In the genomic region with DNA sequence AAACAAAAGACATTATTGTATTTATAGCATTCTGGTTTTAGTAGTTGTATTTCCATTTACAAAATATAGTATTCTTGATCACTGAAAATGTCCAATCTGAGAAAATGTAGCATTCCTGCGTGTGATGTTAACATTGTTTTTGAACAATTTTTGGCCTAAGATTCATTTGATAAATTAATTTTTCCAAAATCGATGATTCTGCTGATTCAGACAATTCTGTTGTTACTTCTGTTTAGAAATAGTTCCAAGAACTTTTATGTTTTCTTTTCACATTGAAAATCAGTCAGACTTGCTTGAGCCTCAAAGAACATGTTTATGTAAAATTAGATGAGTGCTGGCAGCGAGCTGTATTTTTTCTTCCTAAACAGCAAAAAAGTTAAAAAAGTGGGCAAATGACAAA, we compare ENCODE assay signal across 33 cellular contexts.
"Had no signal": no experiment of that assay in that cellular context is flagged by ENCODE, and none has a peak within 500 bp of the region (broad histone marks: within the 10 kb centered on the region; RNA-seq: fewer than 3 reads in every experiment).

No MANE protein-coding gene starts in this region.

- H3K4me1 ChIP-seq: adrenal gland, body of pancreas, breast epithelium had no signal

- ATAC-seq: activated CD8-positive, alpha-beta T cell treated with anti-CD3 and anti-CD28 coated beads for 36 hours; activated naive CD4-positive, alpha-beta T cell treated with anti-CD3 and anti-CD28 coated beads, Interleukin-2, amount 50 U/mL, for 72 hours; activated T-cell treated with anti-CD3 and anti-CD28 coated beads, Interleukin-2, amount 50 U/mL, for 4 hours; activated T-cell treated with anti-CD3 and anti-CD28 coated beads, Interleukin-2, amount 50 U/mL, for 72 hours; activated T-helper 17 cell treated with anti-CD3 and anti-CD28 coated beads, Interleukin-2, amount 50 U/mL, for 72 hours; body of pancreas had no signal

- DNase-seq: activated B cell treated with CpG ODN at 0.5 μM for 24 hours; activated CD4-positive, alpha-beta memory T cell treated with anti-CD3 and anti-CD28 coated beads for 36 hours; activated CD4-positive, alpha-beta T cell treated with anti-CD3 and anti-CD28 coated beads for 4 hours; activated CD4-positive, alpha-beta T cell treated with anti-CD3 and anti-CD28 coated beads, Interleukin-2, amount 10 ng/mL, durations not matched to agents 24 days and 14 days; activated CD4-positive, alpha-beta T cell treated with anti-CD3 and anti-CD28 coated beads, Interleukin-2, amount 50 U/mL, for 1 hour; activated CD4-positive, alpha-beta T cell treated with anti-CD3 and anti-CD28 coated beads, Interleukin-2, amount 50 U/mL, for 4 hours; activated CD4-positive, CD25-positive, alpha-beta regulatory T cell treated with anti-CD3 and anti-CD28 coated beads, Interleukin-2, amount 50 U/mL, for 72 hours; activated CD8-positive, alpha-beta memory T cell treated with anti-CD3 and anti-CD28 coated beads, Interleukin-2, amount 50 U/mL, for 4 hours; activated CD8-positive, alpha-beta T cell treated with anti-CD3 and anti-CD28 coated beads for 36 hours; activated effector memory CD4-positive, alpha-beta T cell treated with anti-CD3 and anti-CD28 coated beads, Interleukin-2, amount 50 U/mL, for 16 hours; activated gamma-delta T cell treated with Interleukin-2 at 50 U/mL for 16 hours; activated naive CD4-positive, alpha-beta T cell; activated naive CD4-positive, alpha-beta T cell treated with anti-CD3 and anti-CD28 coated beads for 36 hours; activated naive CD4-positive, alpha-beta T cell treated with anti-CD3 and anti-CD28 coated beads, Interleukin-2, amount 50 U/mL, for 16 hours; activated naive CD8-positive, alpha-beta T cell treated with anti-CD3 and anti-CD28 coated beads for 36 hours; activated T-cell treated with anti-CD3 and anti-CD28 coated beads for 4 hours; activated T-cell treated with anti-CD3 and anti-CD28 coated beads, Interleukin-2, amount 50 U/mL, for 1 hour; activated T-cell treated with anti-CD3 and anti-CD28 coated beads, Interleukin-2, amount 50 U/mL, for 4 hours; activated T-cell treated with anti-CD3 and anti-CD28 coated beads, Interleukin-2, amount 50 U/mL, for 72 hours; adrenal gland; amniotic stem cell; aorta; body of pancreas; brain microvascular endothelial cell; central memory CD4-positive, alpha-beta T cell; T-helper 2 cell; T-helper 9 cell had no signal

- H3K4me3 ChIP-seq: adrenal gland, body of pancreas, breast epithelium had no signal

- H3K27me3 ChIP-seq: adrenal gland, body of pancreas, brain microvascular endothelial cell, breast epithelium had no signal

- FAIRE-seq: astrocyte, TTC549 had no signal

- H3K36me3 ChIP-seq: adrenal gland, brain microvascular endothelial cell, breast epithelium had no signal

- H3K27ac ChIP-seq: adrenal gland, body of pancreas, brain microvascular endothelial cell, breast epithelium, VCaP had no signal

- H3K9me3 ChIP-seq: adrenal gland had no signal
